1 cellular context compared by ENCODE assay signal in the genomic region with DNA sequence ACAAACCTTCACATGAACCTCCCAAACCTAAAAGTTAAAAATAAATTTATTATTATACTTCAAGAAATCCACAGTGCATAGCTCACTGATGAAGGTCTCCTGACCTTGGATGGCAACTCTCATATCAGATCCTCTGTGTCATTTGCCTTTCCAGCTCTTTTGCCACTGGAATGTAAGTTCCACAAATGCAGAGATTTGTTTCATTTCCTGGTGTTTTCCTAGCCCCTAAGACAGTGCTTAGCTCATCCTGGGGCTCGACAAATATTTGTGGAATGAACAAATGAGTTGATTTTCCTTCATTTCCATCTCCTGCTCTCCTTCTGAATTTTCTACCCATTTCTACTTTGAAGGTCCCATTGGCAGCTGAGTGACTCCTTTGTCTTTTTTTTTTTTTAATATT.
TF ChIP-seq lines count a peak whose summit lies in the region.

No MANE protein-coding gene starts in this region.

TF ChIP-seq in IMR-90, 13 proteins besides CTCF, POLR2A, EP300 and RAD21 (continued from another document):
- TF ChIP-seq, protein P1, sequence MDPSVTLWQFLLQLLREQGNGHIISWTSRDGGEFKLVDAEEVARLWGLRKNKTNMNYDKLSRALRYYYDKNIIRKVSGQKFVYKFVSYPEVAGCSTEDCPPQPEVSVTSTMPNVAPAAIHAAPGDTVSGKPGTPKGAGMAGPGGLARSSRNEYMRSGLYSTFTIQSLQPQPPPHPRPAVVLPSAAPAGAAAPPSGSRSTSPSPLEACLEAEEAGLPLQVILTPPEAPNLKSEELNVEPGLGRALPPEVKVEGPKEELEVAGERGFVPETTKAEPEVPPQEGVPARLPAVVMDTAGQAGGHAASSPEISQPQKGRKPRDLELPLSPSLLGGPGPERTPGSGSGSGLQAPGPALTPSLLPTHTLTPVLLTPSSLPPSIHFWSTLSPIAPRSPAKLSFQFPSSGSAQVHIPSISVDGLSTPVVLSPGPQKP (IDR thresholded peaks at IDR 0.05; ENCODE audit: borderline replicate concordance, low read depth, low read length) = no peak
- TF ChIP-seq MXI1 (IDR thresholded peaks at IDR 0.05; ENCODE audit: borderline replicate concordance, low read depth, low read length) (no peak), MAFK (IDR thresholded peaks at IDR 0.05; ENCODE audit: low read depth, low read length) (no peak), SMC3 (IDR thresholded peaks at IDR 0.05; ENCODE audit: low read depth, low read length) (no peak), NFE2L2 (IDR thresholded peaks at IDR 0.05; ENCODE audit: low read depth, low read length) (no peak), RFX5 (IDR thresholded peaks at IDR 0.05; ENCODE audit: low read depth, low read length) (no peak), CEBPB (IDR thresholded peaks at IDR 0.05; ENCODE audit: low read depth, low read length) (no peak), MAZ (IDR thresholded peaks at IDR 0.05; ENCODE audit: borderline replicate concordance, low read depth, low read length) (no peak), FOS (IDR thresholded peaks at IDR 0.05; ENCODE audit: low read depth, low read length) (no peak)
